ENCODE assay signal across 12 cellular contexts in the genomic region with DNA sequence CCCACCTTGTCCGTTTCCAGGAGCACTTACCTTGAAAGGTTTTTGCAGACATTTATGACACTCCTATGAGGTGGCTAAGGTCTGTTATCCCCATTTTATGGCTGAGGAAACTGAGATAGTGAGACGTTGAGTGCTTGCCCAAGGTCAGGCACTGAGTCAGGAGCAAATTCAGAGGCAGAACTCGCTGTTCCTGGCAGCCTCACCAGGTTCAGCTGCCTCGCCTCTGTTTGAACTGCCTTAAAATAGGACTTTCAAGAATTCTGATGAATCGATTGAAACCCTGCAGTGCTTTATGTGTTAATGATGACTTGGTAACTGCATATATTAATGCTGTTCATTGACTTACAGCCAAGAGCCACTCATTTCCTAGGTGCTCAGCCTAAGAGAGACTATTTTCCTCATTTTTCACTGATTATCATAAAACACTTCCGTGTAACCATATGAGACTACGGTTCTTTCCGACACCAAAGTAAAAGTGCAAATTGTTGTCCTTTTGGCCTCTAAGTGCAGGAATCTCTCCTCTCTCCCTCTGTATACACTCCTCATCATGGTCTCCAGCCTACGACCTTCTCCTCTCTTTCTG.
DNase-seq lines count a peak whose midpoint lies in the region; ATAC-seq lines count a peak whose summit lies in the region.
"Had no signal": no experiment of that assay in that cellular context is flagged by ENCODE, and none has a peak within 500 bp of the region (broad histone marks: within the 10 kb centered on the region; RNA-seq: fewer than 3 reads in every experiment).

No MANE protein-coding gene starts in this region.

- H3K36me3 Mint-ChIP-seq in T-helper 17 cell (ENCODE audit: low read depth): no peaks in the 10 kb centered on the region

- peaks cover 27% of the 10 kb centered on the region for H3K4me1 Mint-ChIP-seq in T-helper 17 cell

- DNase-seq in activated CD4-positive, alpha-beta T cell treated with anti-CD3 and anti-CD28 coated beads for 48 hours: peak; percentile 37
- no peak for DNase-seq in activated CD4-positive, alpha-beta T cell treated with anti-CD3 and anti-CD28 coated beads, Interleukin-2, amount 50 U/mL, for 48 hours
- DNase-seq in T-helper 17 cell (no peak), renal cortical epithelial cell (ENCODE audit: low read depth) (peak; percentile 75), cerebellar nuclear complex (lab: John Stamatoyannopoulos, UW) (no peak), NCI-H146 (lab: John Stamatoyannopoulos, UW) (no peak)
- DNase-seq: activated effector memory CD4-positive, alpha-beta T cell treated with Interleukin-2 at 50 U/mL for 16 hours; foreskin melanocyte; NCI-H82; RPMI8226 had no signal

- H3K4me3 Mint-ChIP-seq in T-helper 17 cell: no peak overlapping the region

- no peaks in the 10 kb centered on the region for H3K9me3 ChIP-seq in T-helper 17 cell (ENCODE audit: control insufficient read depth, low read length, poor library complexity, severe bottlenecking)

- ATAC-seq in T-helper 17 cell (no peak), esophagus mucosa (peak; percentile 66), HG03565 (IDR thresholded peaks at IDR 0.05; ENCODE audit: unreplicated experiment) (no peak)

- peak overlapping the region; percentile 3 for H3K27ac Mint-ChIP-seq in T-helper 17 cell

- H3K27me3 Mint-ChIP-seq in T-helper 17 cell: no peaks in the 10 kb centered on the region

Comparison
In these comparisons a context has a peak if more than half of its experiments do, and no peak if none do; other contexts are left out.
1. DNase-seq: peak in activated CD4-positive, alpha-beta T cell treated with anti-CD3 and anti-CD28 coated beads for 48 hours (single experiment) and renal cortical epithelial cell (single experiment); none in activated CD4-positive, alpha-beta T cell treated with anti-CD3 and anti-CD28 coated beads, Interleukin-2, amount 50 U/mL, for 48 hours (0 of 2), T-helper 17 cell (0 of 3), cerebellar nuclear complex (0 of 2) and NCI-H146 (single experiment).